Comparison of ENCODE assay signal across 7 cellular contexts in genomic region chr4:166006217-166006616, GRCh38.
"Had no signal": no experiment of that assay in that cellular context is flagged by ENCODE, and none has a peak within 500 bp of the region (broad histone marks: within the 10 kb centered on the region; RNA-seq: fewer than 3 reads in every experiment).

No MANE protein-coding gene starts in this region.

- H3K4me3 ChIP-seq: GM23338 had no signal

- H3K4me2 ChIP-seq: GM23338, KMS-11 had no signal

- H2AFZ ChIP-seq: GM23338 had no signal

- ATAC-seq: GM23338 had no signal

- DNase-seq: H9, HCEC 1CT, Karpas-422, KBM-7 had no signal

- H3K9ac ChIP-seq: KMS-11 had no signal

- H3K27ac ChIP-seq: HL-60, KMS-11 had no signal
